Comparison of ENCODE assay signal across 1 cellular context in genomic region chr1:1514351-1514750, GRCh38. TPM values are rescaled to one million over a fixed set of nuclear protein-coding genes. Genes with fewer than 3 reads are reported as not detected.
"Had no signal": no experiment of that assay in that cellular context is flagged by ENCODE, and none has a peak within 500 bp of the region (broad histone marks: within the 10 kb centered on the region; RNA-seq: fewer than 3 reads in every experiment).

No MANE protein-coding gene starts in this region.

RNA-seq across cellular contexts. Expression of gene TMEM240, which starts 26.1 kb away (rescaled TPM):
- total RNA-seq: ascending aorta had no signal
